Comparison of ENCODE assay signal across 11 cellular contexts in genomic region chr21:43825936-43826622, GRCh38. TPM values are rescaled to one million over a fixed set of nuclear protein-coding genes. Genes with fewer than 3 reads are reported as not detected.
DNase-seq lines count a peak whose midpoint lies in the region; ATAC-seq and TF ChIP-seq lines count a peak whose summit lies in the region.
"Had no signal": no experiment of that assay in that cellular context is flagged by ENCODE, and none has a peak within 500 bp of the region (broad histone marks: within the 10 kb centered on the region; RNA-seq: fewer than 3 reads in every experiment).

No MANE protein-coding gene starts in this region.

- TF ChIP-seq CTCF in choroid plexus epithelial cell (conservative IDR thresholded peaks at IDR 0.05; ENCODE audit: low read depth, low read length) (peak; percentile 4), omental fat pad (IDR thresholded peaks at IDR 0.05) (no peak)

- DNase-seq in D341Med (ENCODE audit: low spot score) (peak; percentile 48), NCI-H2107 (lab: John Stamatoyannopoulos, UW) (peak; percentile 83), choroid plexus epithelial cell (ENCODE audit: low read depth) (peak; percentile 35), omental fat pad (ENCODE audit: low spot score) (no peak), dedifferentiated amniotic fluid mesenchymal stem cell (ENCODE audit: extremely low spot score) (no peak), NCI-H2081 treated with DMSO at 0.1 percent for 48 hours (lab: John Stamatoyannopoulos, UW) (no peak), NOMO-1 treated with dmso at 0.1 percent for 144 hours (lab: John Stamatoyannopoulos, UW; ENCODE audit: unreplicated experiment) (no peak)
- no peak for DNase-seq in stimulated activated CD4-positive, alpha-beta T cell treated with anti-CD3 and anti-CD28 coated beads, Interleukin-4, amount 100 ng/mL, for 4 hours
- DNase-seq: NCI-H1092, T-helper 9 cell had no signal

- H3K4me3 ChIP-seq in choroid plexus epithelial cell (ENCODE audit: low read depth, low read length) = no peak overlapping the region
- H3K4me3 ChIP-seq: esophagus muscularis mucosa had no signal

- ATAC-seq in omental fat pad (ENCODE audit: low FRiP score) = peak; percentile 33

RNA-seq across cellular contexts. Expression of gene RRP1, which starts 36.7 kb away (rescaled TPM):
- total RNA-seq in omental fat pad = 10 to 100 TPM; 22.0 to 66.8 (median 25.4) TPM

RNA-seq across cellular contexts. Expression of gene AGPAT3, which starts 38.9 kb away (rescaled TPM):
- total RNA-seq in omental fat pad = 10 to 100 TPM; 29.7 to 47.0 (median 43.3) TPM

RNA-seq across cellular contexts. Expression of gene CSTB, which starts 50.0 kb away (rescaled TPM):
- total RNA-seq in omental fat pad = 10 to 100 TPM in 3 of 4 donors, 1 to 10 TPM in 1; 8.0 to 27.9 (median 17.7) TPM

Comparison
In these comparisons a context has a peak if more than half of its experiments do, and no peak if none do; other contexts are left out.
1. DNase-seq: peak in D341Med (single experiment), NCI-H2107 (single experiment) and choroid plexus epithelial cell (single experiment); none in omental fat pad (single experiment), stimulated activated CD4-positive, alpha-beta T cell treated with anti-CD3 and anti-CD28 coated beads, Interleukin-4, amount 100 ng/mL, for 4 hours (0 of 2), dedifferentiated amniotic fluid mesenchymal stem cell (single experiment), NCI-H2081 treated with DMSO at 0.1 percent for 48 hours (single experiment) and NOMO-1 treated with dmso at 0.1 percent for 144 hours (single experiment).